20 cellular contexts compared by ENCODE assay signal in genomic region chr1:6867688-6868370, GRCh38.
DNase-seq lines count a peak whose midpoint lies in the region; ATAC-seq and TF ChIP-seq lines count a peak whose summit lies in the region.
"Had no signal": no experiment of that assay in that cellular context is flagged by ENCODE, and none has a peak within 500 bp of the region (broad histone marks: within the 10 kb centered on the region; RNA-seq: fewer than 3 reads in every experiment).

No MANE protein-coding gene starts in this region.

- 86 to 100% methylated on average over 3 to 7 of the region's 8 CpGs for WGBS in endodermal cell (ENCODE audit: insufficient coverage in 1 of 2, insufficient read length in 1 of 2), 2 experiments

- no peak overlapping the region for H3K27ac ChIP-seq in CD4-positive, CD25-positive, alpha-beta regulatory T cell (ENCODE audit: insufficient read depth, low read length, poor library complexity, severe bottlenecking)
- H3K27ac ChIP-seq in endodermal cell (ENCODE audit: low read depth, low read length) (peak overlapping the region; percentile 92), PC-3 (ENCODE audit: low read length) (no peak overlapping the region)
- H3K27ac ChIP-seq: body of pancreas, GM23248, prostate gland, uterus had no signal

- POLR2A ChIA-PET in PC-3 (lab: Charles Lee; ENCODE audit: unreplicated experiment): no interaction called here

- peaks cover 6% of the 10 kb centered on the region for H3K4me1 ChIP-seq in CD4-positive, CD25-positive, alpha-beta regulatory T cell (ENCODE audit: control insufficient read depth, insufficient read depth, low read length, poor library complexity, severe bottlenecking)
- H3K4me1 ChIP-seq in endodermal cell (ENCODE audit: control insufficient read depth, insufficient read depth, low read length): no peaks in the 10 kb centered on the region
- H3K4me1 ChIP-seq in PC-3 (ENCODE audit: insufficient read depth, low read length): no peaks in the 10 kb centered on the region
- H3K4me1 ChIP-seq: prostate gland, uterus had no signal

- ATAC-seq in CD4-positive, CD25-positive, alpha-beta regulatory T cell (ENCODE audit: low read depth in 2 of 2): no peak
- ATAC-seq in PC-3 (no peak), GM18867 (IDR thresholded peaks at IDR 0.05; ENCODE audit: unreplicated experiment) (no peak)
- ATAC-seq: body of pancreas, left cardiac atrium had no signal

- no TSS peak for BruUV-seq in PC-3 (replicated peaks; lab: Mats Ljungman, UMichigan)

- no peak overlapping the region for H3K4me3 Mint-ChIP-seq in CD4-positive, CD25-positive, alpha-beta regulatory T cell
- H3K4me3 Mint-ChIP-seq in endodermal cell (no peak overlapping the region), neural crest cell (peak overlapping the region; percentile 21)

- H3K9me2 ChIP-seq in PC-3 (replicated peaks; ENCODE audit: low read length): no peaks in the 10 kb centered on the region

- no peaks in the 10 kb centered on the region for H3F3A ChIP-seq in PC-3 (ENCODE audit: low read length, unreplicated experiment)

- peaks cover 36 to 54% (median 44%) of the 10 kb centered on the region in 4 donors for H3K4me1 Mint-ChIP-seq in CD4-positive, CD25-positive, alpha-beta regulatory T cell
- peaks cover 43% of the 10 kb centered on the region for H3K4me1 Mint-ChIP-seq in endodermal cell
- H3K4me1 Mint-ChIP-seq in neural crest cell: peaks cover 68% of the 10 kb centered on the region

- H3K27me3 ChIP-seq in CD4-positive, CD25-positive, alpha-beta regulatory T cell (ENCODE audit: control insufficient read depth, insufficient read depth, low read length): no peaks in the 10 kb centered on the region
- H3K27me3 ChIP-seq in MG63 (no peaks in the 10 kb centered on the region), endodermal cell (ENCODE audit: control insufficient read depth, insufficient read depth, low read length, poor library complexity, severe bottlenecking) (no peaks in the 10 kb centered on the region), PC-3 (ENCODE audit: low read length) (no peaks in the 10 kb centered on the region)
- H3K27me3 ChIP-seq: body of pancreas, uterus had no signal

- no peaks in the 10 kb centered on the region for H3K9me3 ChIP-seq in CD4-positive, CD25-positive, alpha-beta regulatory T cell (ENCODE audit: control insufficient read depth in 2 of 2, low read length in 2 of 2)
- no peaks in the 10 kb centered on the region for H3K9me3 ChIP-seq in MG63
- H3K9me3 ChIP-seq in endodermal cell (ENCODE audit: control insufficient read depth, low read length): no peaks in the 10 kb centered on the region
- H3K9me3 ChIP-seq in PC-3 (ENCODE audit: low read length): no peaks in the 10 kb centered on the region
- H3K9me3 ChIP-seq: body of pancreas, prostate gland, uterus had no signal

- peaks cover 12% of the 10 kb centered on the region for H3K36me3 Mint-ChIP-seq in CD4-positive, CD25-positive, alpha-beta regulatory T cell
- H3K36me3 Mint-ChIP-seq in endodermal cell (ENCODE audit: low read depth): peaks cover 15% of the 10 kb centered on the region
- H3K36me3 Mint-ChIP-seq in neural crest cell (ENCODE audit: low read depth): peaks cover 5% of the 10 kb centered on the region

- H3K9me3 Mint-ChIP-seq in CD4-positive, CD25-positive, alpha-beta regulatory T cell: no peaks in the 10 kb centered on the region
- H3K9me3 Mint-ChIP-seq in endodermal cell (no peaks in the 10 kb centered on the region), neural crest cell (no peaks in the 10 kb centered on the region)
- H3K9me3 Mint-ChIP-seq: CD8-positive, alpha-beta memory T cell had no signal

- H3K36me3 ChIP-seq in CD4-positive, CD25-positive, alpha-beta regulatory T cell (ENCODE audit: control insufficient read depth, insufficient read depth, low read length): peaks cover 3% of the 10 kb centered on the region
- H3K36me3 ChIP-seq in MG63: no peaks in the 10 kb centered on the region; the same call in 1 of the 2 replicates
- no peaks in the 10 kb centered on the region for H3K36me3 ChIP-seq in endodermal cell (ENCODE audit: control insufficient read depth, insufficient read depth, low read length)
- no peaks in the 10 kb centered on the region for H3K36me3 ChIP-seq in PC-3 (ENCODE audit: low read depth, low read length)
- H3K36me3 ChIP-seq: prostate gland, uterus had no signal

- H3K4me2 ChIP-seq in PC-3 (ENCODE audit: low read length): no peak overlapping the region

- H3K27ac Mint-ChIP-seq in CD4-positive, CD25-positive, alpha-beta regulatory T cell: peak overlapping the region in 2 of 3 donors; percentile 4 to 29
- H3K27ac Mint-ChIP-seq in endodermal cell: peak overlapping the region; percentile 80
- no peak overlapping the region for H3K27ac Mint-ChIP-seq in neural crest cell (ENCODE audit: unreplicated experiment)

- H3K4me3 ChIP-seq in CD4-positive, CD25-positive, alpha-beta regulatory T cell (ENCODE audit: low read depth, low read length): no peak overlapping the region
- H3K4me3 ChIP-seq in MG63 (no peak overlapping the region), endodermal cell (ENCODE audit: low read length) (no peak overlapping the region), PC-3 (ENCODE audit: low read length) (no peak overlapping the region)
- H3K4me3 ChIP-seq: body of pancreas, GM23248, prostate gland, uterus had no signal

- no peaks in the 10 kb centered on the region for H3K27me3 Mint-ChIP-seq in CD4-positive, CD25-positive, alpha-beta regulatory T cell
- H3K27me3 Mint-ChIP-seq in endodermal cell (ENCODE audit: insufficient read depth) (no peaks in the 10 kb centered on the region), neural crest cell (ENCODE audit: low read depth) (no peaks in the 10 kb centered on the region)
- H3K27me3 Mint-ChIP-seq: CD8-positive, alpha-beta memory T cell had no signal

- H4K20me1 ChIP-seq in PC-3 (ENCODE audit: low read length): no peaks in the 10 kb centered on the region

- H3K9ac ChIP-seq in endodermal cell (ENCODE audit: extremely low read depth, low read length, poor library complexity, severe bottlenecking) (no peak overlapping the region), PC-3 (ENCODE audit: low read length) (no peak overlapping the region)
- H3K9ac ChIP-seq: GM23248 had no signal

- H3K79me2 ChIP-seq in PC-3 (ENCODE audit: low read length): no peaks in the 10 kb centered on the region

- no peak for DNase-seq in CD4-positive, CD25-positive, alpha-beta regulatory T cell
- DNase-seq in MG63 (peak; percentile 23), endodermal cell (no peak), neural crest cell (ENCODE audit: low read depth, low spot score) (no peak), PC-3 (no peak), NOMO-1 treated with DMSO at 0.1 percent for 48 hours (lab: John Stamatoyannopoulos, UW; ENCODE audit: unreplicated experiment) (no peak)
- DNase-seq in activated CD4-positive, alpha-beta T cell treated with anti-CD3 and anti-CD28 coated beads, Interleukin-2, amount 50 U/mL, for 1 hour: no peak
- DNase-seq: activated CD4-positive, alpha-beta T cell treated with anti-CD3 and anti-CD28 coated beads for 48 hours; activated naive CD4-positive, alpha-beta T cell treated with anti-CD3 and anti-CD28 coated beads, Interleukin-2, amount 50 U/mL, for 16 hours; body of pancreas; CD8-positive, alpha-beta memory T cell; GM23248; hippocampal formation; left cardiac atrium; NCI-H226; SHP77 treated with DMSO at 0.1 percent for 48 hours; stimulated activated naive CD4-positive, alpha-beta T cell treated with Interleukin-2 at 50 U/mL for 16 hours; uterus had no signal

- no peak overlapping the region for H2AFZ ChIP-seq in PC-3 (ENCODE audit: low read length)
- H2AFZ ChIP-seq: GM23248 had no signal

- TF ChIP-seq CTCF in endodermal cell (conservative IDR thresholded peaks at IDR 0.05): peak; percentile 16
- TF ChIP-seq CTCF in neural crest cell (conservative IDR thresholded peaks at IDR 0.05): no peak
- no peak for TF ChIP-seq CTCF in PC-3 (conservative IDR thresholded peaks at IDR 0.05; ENCODE audit: low read depth, low read length)

- intact Hi-C loops in PC-3 (cut with micrococcal nuclease): no loop called here

- CTCF ChIA-PET in PC-3 (lab: Charles Lee): no interaction called here
